Comparison of ENCODE assay signal across 2 cellular contexts in genomic region chr1:6437017-6437700, GRCh38. TPM values are rescaled to one million over a fixed set of nuclear protein-coding genes. Genes with fewer than 3 reads are reported as not detected.
DNase-seq lines count a peak whose midpoint lies in the region; ATAC-seq, FAIRE-seq and TF ChIP-seq lines count a peak whose summit lies in the region.
"Not testable (repeated sequence)": the region's sequence is repeated elsewhere in the genome, so short reads cannot be mapped to it uniquely, and the experiment has no call there.

No MANE protein-coding gene starts in this region.

- POLR2A ChIA-PET in A549 (lab: Yijun Ruan, JAX), result not testable (repeated sequence)

- not testable (repeated sequence) for H3K4me1 ChIP-seq in A549

- not testable (repeated sequence) for TF ChIP-seq POLR2A in A549 (IDR thresholded peaks at IDR 0.05; ENCODE audit: low read length)

- TF ChIP-seq CTCF in A549 (IDR thresholded peaks at IDR 0.05) (peak; percentile 36; the same call in 2 of the 3 replicates), VCaP (conservative IDR thresholded peaks at IDR 0.05) (peak; percentile 62)

- TF ChIP-seq RAD21 in A549 (conservative IDR thresholded peaks at IDR 0.05 in 1 of 2, IDR thresholded peaks at IDR 0.05 in 1 of 2), result peak in 1 of 2 experiments; percentile 23; a peak in 2 of 5 replicates

- not testable (repeated sequence) for TF ChIP-seq EP300 in A549 (IDR thresholded peaks at IDR 0.05)

- peak; percentile 41 to 66; a peak in 5 of 6 replicates for ATAC-seq in A549

- 0 out of 3 replicates have a peak overlapping the region, but pooled peaks have one; percentile 14 for H3K4me2 ChIP-seq in A549

- peak in 1 of 2 experiments; percentile 63 for DNase-seq in A549 (ENCODE audit: low read depth in 1 of 2, low spot score in 1 of 2)

- not testable (repeated sequence) for H3K4me3 ChIP-seq in A549

- FAIRE-seq in A549 (lab: Jason Lieb, UNC), result not testable (repeated sequence)

- 44% methylated on average over 11 of the region's 22 CpGs for WGBS in A549 (ENCODE audit: missing lambda C conversion rate)

- CTCF ChIA-PET in A549 (lab: Yijun Ruan, JAX), result interaction anchor here (0.7 to 6.7 kb wide), 29 partner anchors 9 to 233 kb away, joined by 3 to 96 read pairs (median 6); partner anchors contain the start of genes ESPN and HES2

- H3K27ac ChIP-seq in A549, VCaP: not testable (repeated sequence)

- H3K9me3 ChIP-seq in A549, result not testable (repeated sequence)

TF ChIP-seq in A549, 52 proteins besides CTCF, POLR2A, EP300 and RAD21:
- 0 out of 3 replicates have a peak, but pooled peaks have one; percentile 10 for TF ChIP-seq SMC3 (IDR thresholded peaks at IDR 0.05)

RNA-seq across cellular contexts. Expression of gene ESPN, which starts 12.6 kb away (rescaled TPM):
- 0.13 and 0.22 TPM in 2 replicates for polyA plus RNA-seq in A549 (2011; rRNA removed)
- polyA plus RNA-seq in A549 (2012; cell fraction: cytosol; rRNA removed), result 0.22 and 0.29 TPM in 2 replicates
- 0.81 and 1.1 TPM in 2 replicates for polyA plus RNA-seq in A549 (2012; cell fraction: nucleus; rRNA removed)
- polyA plus RNA-seq in A549 (2017; fragmentation: RNase III; extraction: RNeasy Plus Mini Kit Qiagen cat#74134 plus additional on column Dnase treatment), result 0.17 to 0.28 TPM (median 0.18 TPM) in 3 replicates
- not detected in 2 replicates for polyA minus RNA-seq in A549 (2011; rRNA and poly(A)+ RNA removed)

RNA-seq across cellular contexts. Expression of gene HES2, which starts 17.4 kb away (rescaled TPM):
- polyA plus RNA-seq in A549 (2011; rRNA removed) (1.8 and 2.0 TPM in 2 replicates), A549 (2017; fragmentation: RNase III; extraction: RNeasy Plus Mini Kit Qiagen cat#74134 plus additional on column Dnase treatment) (0.75 to 1.3 TPM (median 0.79 TPM) in 3 replicates)
- polyA plus RNA-seq in A549 (2012; cell fraction: cytosol; rRNA removed), result 2.0 and 2.2 TPM in 2 replicates
- polyA plus RNA-seq in A549 (2012; cell fraction: nucleus; rRNA removed), result 1.4 and 1.6 TPM in 2 replicates
- polyA minus RNA-seq in A549 (2011; rRNA and poly(A)+ RNA removed), result 0.54 and 0.87 TPM in 2 replicates

RNA-seq across cellular contexts. Expression of gene TNFRSF25, which starts 28.8 kb away (rescaled TPM):
- polyA plus RNA-seq in A549 (2011; rRNA removed), result 0.65 and 0.85 TPM in 2 replicates
- 2.1 and 2.6 TPM in 2 replicates for polyA plus RNA-seq in A549 (2012; cell fraction: cytosol; rRNA removed)
- 23.2 and 24.6 TPM in 2 replicates for polyA plus RNA-seq in A549 (2012; cell fraction: nucleus; rRNA removed)
- polyA plus RNA-seq in A549 (2017; fragmentation: RNase III; extraction: RNeasy Plus Mini Kit Qiagen cat#74134 plus additional on column Dnase treatment), result 3.0 to 4.5 TPM (median 3.4 TPM) in 3 replicates
- 0.04 and 0.83 TPM in 2 replicates for polyA minus RNA-seq in A549 (2011; rRNA and poly(A)+ RNA removed)

RNA-seq across cellular contexts. Expression of gene ACOT7, which starts 43.6 kb away (rescaled TPM):
- polyA plus RNA-seq in A549 (2011; rRNA removed) (49.6 and 50.9 TPM in 2 replicates), A549 (2017; fragmentation: RNase III; extraction: RNeasy Plus Mini Kit Qiagen cat#74134 plus additional on column Dnase treatment) (46.1 to 53.6 TPM (median 48.0 TPM) in 3 replicates)
- polyA plus RNA-seq in A549 (2012; cell fraction: cytosol; rRNA removed), result 143 and 151 TPM in 2 replicates
- 130 and 149 TPM in 2 replicates for polyA plus RNA-seq in A549 (2012; cell fraction: nucleus; rRNA removed)
- 32.2 and 33.2 TPM in 2 replicates for polyA minus RNA-seq in A549 (2011; rRNA and poly(A)+ RNA removed)

RNA-seq across cellular contexts. Expression of gene PLEKHG5, which starts 54.3 kb away (rescaled TPM):
- polyA plus RNA-seq in A549 (2011; rRNA removed), result 0.75 and 0.84 TPM in 2 replicates
- polyA plus RNA-seq in A549 (2012; cell fraction: cytosol; rRNA removed), result 1.1 and 1.6 TPM in 2 replicates
- 7.2 and 9.2 TPM in 2 replicates for polyA plus RNA-seq in A549 (2012; cell fraction: nucleus; rRNA removed)
- polyA plus RNA-seq in A549 (2017; fragmentation: RNase III; extraction: RNeasy Plus Mini Kit Qiagen cat#74134 plus additional on column Dnase treatment), result 2.4 to 3.4 TPM (median 3.1 TPM) in 3 replicates
- 0.62 and 0.83 TPM in 2 replicates for polyA minus RNA-seq in A549 (2011; rRNA and poly(A)+ RNA removed)
